17 cellular contexts compared by ENCODE assay signal in the genomic region with DNA sequence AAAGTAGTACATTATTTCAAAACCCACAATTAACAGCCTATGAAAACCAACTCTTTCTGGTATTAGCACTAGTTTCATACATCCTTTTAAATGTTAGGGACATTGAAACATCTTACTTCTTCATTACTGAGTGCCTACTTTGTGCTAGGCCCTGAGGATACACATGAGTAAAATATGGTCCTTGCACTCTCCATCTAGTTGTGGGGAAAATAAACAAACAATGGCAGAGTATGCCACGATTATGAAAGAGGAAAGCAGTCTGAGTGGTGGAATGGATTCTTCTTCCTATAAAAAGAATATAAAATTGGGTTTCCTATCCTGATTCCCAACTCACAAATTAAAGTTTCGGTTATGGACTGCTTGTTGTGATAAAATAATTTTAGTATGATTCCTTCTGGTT.
DNase-seq lines count a peak whose midpoint lies in the region; ATAC-seq and TF ChIP-seq lines count a peak whose summit lies in the region.
"Had no signal": no experiment of that assay in that cellular context is flagged by ENCODE, and none has a peak within 500 bp of the region (broad histone marks: within the 10 kb centered on the region; RNA-seq: fewer than 3 reads in every experiment).

No MANE protein-coding gene starts in this region.

- TF ChIP-seq POLR2A in right lobe of liver (IDR thresholded peaks at IDR 0.05) (no peak), lower leg skin (IDR thresholded peaks at IDR 0.05) (no peak)

- H3K4me1 ChIP-seq in PC-9 (replicated peaks; ENCODE audit: insufficient read depth): peaks cover 54% of the 10 kb centered on the region
- peaks cover 0 to 42% (median 11%) of the 10 kb centered on the region in 4 donors for H3K4me1 ChIP-seq in right lobe of liver
- H3K4me1 ChIP-seq in smooth muscle cell (ENCODE audit: low read depth): peaks cover 25% of the 10 kb centered on the region

- H3K79me2 ChIP-seq in PC-9 (ENCODE audit: low read depth) (peaks cover 18% of the 10 kb centered on the region), smooth muscle cell (ENCODE audit: low read depth) (peaks cover 84% of the 10 kb centered on the region)

- H3K27me3 Mint-ChIP-seq in activated CD4-positive, alpha-beta memory T cell treated with anti-CD3 and anti-CD28 coated beads for 36 hours: no peaks in the 10 kb centered on the region
- H3K27me3 Mint-ChIP-seq in activated CD4-positive, alpha-beta memory T cell treated with anti-CD3 and anti-CD28 coated beads, Interleukin-2, amount 10 ng/mL, durations not matched to agents 7 days and 5 days: no peaks in the 10 kb centered on the region

- H3K9ac ChIP-seq in smooth muscle cell (ENCODE audit: low read depth): peak overlapping the region; percentile 63

- no peak for TF ChIP-seq CTCF in PC-9 (conservative IDR thresholded peaks at IDR 0.05)
- TF ChIP-seq CTCF in right lobe of liver (IDR thresholded peaks at IDR 0.05): no peak
- no peak for TF ChIP-seq CTCF in smooth muscle cell (IDR thresholded peaks at IDR 0.05; ENCODE audit: borderline replicate concordance, insufficient read depth, poor library complexity, severe bottlenecking)
- no peak for TF ChIP-seq CTCF in lower leg skin (IDR thresholded peaks at IDR 0.05)

- H3K4me2 ChIP-seq in PC-9: peak overlapping the region; percentile 45
- H3K4me2 ChIP-seq in smooth muscle cell: peak overlapping the region; percentile 53

- peaks cover 19% of the 10 kb centered on the region for H3K36me3 Mint-ChIP-seq in activated CD4-positive, alpha-beta memory T cell treated with anti-CD3 and anti-CD28 coated beads for 36 hours
- peaks cover 44% of the 10 kb centered on the region for H3K36me3 Mint-ChIP-seq in activated CD4-positive, alpha-beta memory T cell treated with anti-CD3 and anti-CD28 coated beads, Interleukin-2, amount 10 ng/mL, durations not matched to agents 7 days and 5 days (ENCODE audit: low read depth)

- H3K9me2 ChIP-seq in PC-9 (ENCODE audit: insufficient read depth): no peaks in the 10 kb centered on the region

- intact Hi-C loops in activated CD4-positive, alpha-beta memory T cell treated with anti-CD3 and anti-CD28 coated beads for 36 hours (cut with micrococcal nuclease): no loop called here
- intact Hi-C loops in PC-9 (cut with micrococcal nuclease; ENCODE audit: unreplicated experiment): loop anchor here (2.0 kb wide), 1 partner anchor 84 kb away; a partner anchor contains a TSS
- intact Hi-C loops in right lobe of liver (cut with DNase I): no loop called here
- intact Hi-C loops in lower leg skin (cut with DNase I; ENCODE audit: low total_unique reads): no loop called here

- peak; percentile 27 to 42 (median 38) for ATAC-seq in right lobe of liver
- ATAC-seq in HG02973 (IDR thresholded peaks at IDR 0.05; ENCODE audit: unreplicated experiment): no peak
- ATAC-seq: activated CD4-positive, CD25-positive, alpha-beta regulatory T cell treated with anti-CD3 and anti-CD28 coated beads, Interleukin-2, amount 50 U/mL, for 24 hours; mucosa of descending colon had no signal

- peak overlapping the region; percentile 49 for H3K27ac Mint-ChIP-seq in activated CD4-positive, alpha-beta memory T cell treated with anti-CD3 and anti-CD28 coated beads for 36 hours
- no peak overlapping the region for H3K27ac Mint-ChIP-seq in activated CD4-positive, alpha-beta memory T cell treated with anti-CD3 and anti-CD28 coated beads, Interleukin-2, amount 10 ng/mL, durations not matched to agents 7 days and 5 days

- WGBS in right lobe of liver (ENCODE audit: insufficient coverage, low coverage, low lambda C conversion rate, missing lambda C conversion rate): 40% methylated on average over 2 of the region's 2 CpGs
- WGBS in smooth muscle cell (ENCODE audit: low lambda C conversion rate): 70% methylated on average over 2 of the region's 2 CpGs
- WGBS in lower leg skin, 2 donors: 58 to 63% methylated on average over 2 of the region's 2 CpGs

- H3K9me3 ChIP-seq in PC-9 (ENCODE audit: insufficient read depth, low read depth) (no peaks in the 10 kb centered on the region), right lobe of liver (no peaks in the 10 kb centered on the region), smooth muscle cell (replicated peaks; ENCODE audit: low read depth) (no peaks in the 10 kb centered on the region)
- H3K9me3 ChIP-seq: mucosa of descending colon had no signal

- H3K27ac ChIP-seq in PC-9 (peak overlapping the region; percentile 73), right lobe of liver (peak overlapping the region in 1 of 3 donors; percentile 46), smooth muscle cell (ENCODE audit: low read depth) (peak overlapping the region; percentile 79)
- H3K27ac ChIP-seq: SK-N-MC had no signal

- H3K4me3 ChIP-seq in PC-9 (no peak overlapping the region), right lobe of liver (no peak overlapping the region), smooth muscle cell (no peak overlapping the region), lower leg skin (ENCODE audit: low read depth, poor library complexity, severe bottlenecking) (no peak overlapping the region)
- H3K4me3 ChIP-seq: mucosa of descending colon, SK-N-MC, skin epidermis had no signal

- H3K9me3 Mint-ChIP-seq in activated CD4-positive, alpha-beta memory T cell treated with anti-CD3 and anti-CD28 coated beads for 36 hours: no peaks in the 10 kb centered on the region
- H3K9me3 Mint-ChIP-seq in activated CD4-positive, alpha-beta memory T cell treated with anti-CD3 and anti-CD28 coated beads, Interleukin-2, amount 10 ng/mL, durations not matched to agents 7 days and 5 days: no peaks in the 10 kb centered on the region

- CTCF ChIA-PET in activated CD4-positive, alpha-beta memory T cell treated with anti-CD3 and anti-CD28 coated beads for 36 hours (lab: Charles Lee): no interaction called here
- CTCF ChIA-PET in activated CD4-positive, alpha-beta memory T cell treated with anti-CD3 and anti-CD28 coated beads, Interleukin-2, amount 10 ng/mL, durations not matched to agents 7 days and 5 days (lab: Charles Lee): no interaction called here
- CTCF ChIA-PET in PC-9 (lab: Charles Lee): no interaction called here

- H4K20me1 ChIP-seq in PC-9 (ENCODE audit: insufficient read depth) (no peaks in the 10 kb centered on the region), smooth muscle cell (ENCODE audit: low read depth) (peaks cover 3% of the 10 kb centered on the region)

- DNase-seq in activated CD4-positive, alpha-beta memory T cell treated with anti-CD3 and anti-CD28 coated beads for 36 hours: no peak
- no peak for DNase-seq in activated CD4-positive, alpha-beta memory T cell treated with anti-CD3 and anti-CD28 coated beads, Interleukin-2, amount 10 ng/mL, durations not matched to agents 7 days and 5 days
- DNase-seq in PC-9 (no peak), right lobe of liver (no peak), smooth muscle cell (lab: John Stamatoyannopoulos, UW; ENCODE audit: unreplicated experiment) (no peak), NCI-H2171 (lab: John Stamatoyannopoulos, UW) (no peak), lower leg skin (ENCODE audit: low spot score in 2 of 2) (no peak)
- DNase-seq: activated naive CD4-positive, alpha-beta T cell treated with anti-CD3 and anti-CD28 coated beads, Interleukin-2, amount 50 U/mL, for 16 hours; foreskin melanocyte; mucosa of descending colon; NCI-H748 treated with DMSO at 0.1 percent for 48 hours; occipital lobe; T1000 had no signal

- H3K27me3 ChIP-seq in PC-9 (ENCODE audit: insufficient read depth, low read depth) (no peaks in the 10 kb centered on the region), right lobe of liver (no peaks in the 10 kb centered on the region), smooth muscle cell (ENCODE audit: low read depth) (no peaks in the 10 kb centered on the region)

- POLR2A ChIA-PET in activated CD4-positive, alpha-beta memory T cell treated with anti-CD3 and anti-CD28 coated beads for 36 hours (lab: Charles Lee): no interaction called here
- POLR2A ChIA-PET in activated CD4-positive, alpha-beta memory T cell treated with anti-CD3 and anti-CD28 coated beads, Interleukin-2, amount 10 ng/mL, durations not matched to agents 7 days and 5 days (lab: Charles Lee): no interaction called here
- POLR2A ChIA-PET in PC-9 (lab: Charles Lee; ENCODE audit: unreplicated experiment): no interaction called here

- H2AFZ ChIP-seq in PC-9 (no peak overlapping the region), smooth muscle cell (ENCODE audit: low read depth) (no peak overlapping the region)

- H3F3A ChIP-seq in PC-9 (ENCODE audit: insufficient read depth, low read depth): peaks cover 23% of the 10 kb centered on the region
- peaks cover 15% of the 10 kb centered on the region for H3F3A ChIP-seq in smooth muscle cell (ENCODE audit: low read depth)

- no peak overlapping the region for H3K4me3 Mint-ChIP-seq in activated CD4-positive, alpha-beta memory T cell treated with anti-CD3 and anti-CD28 coated beads for 36 hours
- H3K4me3 Mint-ChIP-seq in activated CD4-positive, alpha-beta memory T cell treated with anti-CD3 and anti-CD28 coated beads, Interleukin-2, amount 10 ng/mL, durations not matched to agents 7 days and 5 days: no peak overlapping the region

- H3K36me3 ChIP-seq in PC-9 (ENCODE audit: low read depth): no peaks in the 10 kb centered on the region
- H3K36me3 ChIP-seq in right lobe of liver: no peaks in the 10 kb centered on the region
- H3K36me3 ChIP-seq in smooth muscle cell (ENCODE audit: low read depth): no peaks in the 10 kb centered on the region

- no TSS peak for BruUV-seq in PC-9 (replicated peaks; lab: Mats Ljungman, UMichigan)

- peaks cover 75% of the 10 kb centered on the region for H3K4me1 Mint-ChIP-seq in activated CD4-positive, alpha-beta memory T cell treated with anti-CD3 and anti-CD28 coated beads for 36 hours (ENCODE audit: low read depth)
- peaks cover 58% of the 10 kb centered on the region for H3K4me1 Mint-ChIP-seq in activated CD4-positive, alpha-beta memory T cell treated with anti-CD3 and anti-CD28 coated beads, Interleukin-2, amount 10 ng/mL, durations not matched to agents 7 days and 5 days
